In the genomic region with DNA sequence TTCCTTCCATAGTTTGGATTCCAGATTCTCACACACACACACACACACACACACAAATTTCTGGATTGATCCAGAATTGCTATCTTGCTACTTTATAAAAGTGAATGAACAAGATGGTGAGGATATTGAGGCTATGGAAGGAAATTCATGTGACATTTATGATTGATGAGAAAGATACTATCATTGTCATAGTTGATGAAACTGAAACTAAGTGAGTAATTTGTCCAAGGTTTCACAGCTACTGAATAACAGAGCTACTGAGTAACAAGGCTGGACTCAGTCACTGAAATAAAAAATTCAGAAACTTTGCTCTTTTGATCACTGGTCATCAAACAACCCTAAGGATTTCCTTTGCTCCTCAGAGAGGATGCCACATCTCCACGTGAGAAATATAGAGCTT, we compare ENCODE assay signal across 33 cellular contexts. TPM values are rescaled to one million over a fixed set of nuclear protein-coding genes. Genes with fewer than 3 reads are reported as not detected.
"Had no signal": no experiment of that assay in that cellular context is flagged by ENCODE, and none has a peak within 500 bp of the region (broad histone marks: within the 10 kb centered on the region; RNA-seq: fewer than 3 reads in every experiment).

No MANE protein-coding gene starts in this region.

- H3K4me1 ChIP-seq: pancreas, prostate gland, uterus had no signal

- H3K4me3 ChIP-seq: coronary artery, dorsolateral prefrontal cortex, pancreas, prostate gland, thoracic aorta, uterus had no signal

- DNase-seq: activated CD4-positive, alpha-beta memory T cell treated with anti-CD3 and anti-CD28 coated beads, Interleukin-2, amount 10 ng/mL, durations not matched to agents 7 days and 5 days; activated CD4-positive, alpha-beta T cell treated with anti-CD3 and anti-CD28 coated beads for 1 hour; activated CD4-positive, alpha-beta T cell treated with anti-CD3 and anti-CD28 coated beads, Interleukin-2, amount 10 ng/mL, durations not matched to agents 7 days and 5 days; activated gamma-delta T cell treated with Interleukin-2 at 50 U/mL for 16 hours; activated naive CD4-positive, alpha-beta T cell treated with anti-CD3 and anti-CD28 coated beads, Interleukin-2, amount 50 U/mL, for 16 hours; activated T-cell treated with anti-CD3 and anti-CD28 coated beads, Interleukin-2, amount 50 U/mL, for 4 hours; amniotic stem cell; brain microvascular endothelial cell; dorsolateral prefrontal cortex; effector memory CD8-positive, alpha-beta T cell; erythroblast; head of caudate nucleus; hippocampal formation; immature natural killer cell; kidney; midbrain; naive thymus-derived CD4-positive, alpha-beta T cell; nucleus accumbens; pancreas; retina; small intestine; stimulated activated CD4-positive, alpha-beta T cell treated with anti-CD3 and anti-CD28 coated beads, Interleukin-4, amount 100 ng/mL, for 24 hours; trophoblast cell; uterus had no signal

- H3K27me3 ChIP-seq: brain microvascular endothelial cell, uterus had no signal

- H3K27ac ChIP-seq: brain microvascular endothelial cell, coronary artery, dorsolateral prefrontal cortex, pancreas, prostate gland, thoracic aorta, uterus had no signal

- H3K36me3 ChIP-seq: brain microvascular endothelial cell, pancreas, prostate gland, thoracic aorta, uterus had no signal

- H3K9me3 ChIP-seq: pancreas, prostate gland, thoracic aorta, uterus had no signal

- ATAC-seq: activated T-cell treated with anti-CD3 and anti-CD28 coated beads, Interleukin-2, amount 50 U/mL, for 4 hours; activated T-helper 17 cell treated with anti-CD3 and anti-CD28 coated beads, Interleukin-2, amount 50 U/mL, for 72 hours; effector memory CD8-positive, alpha-beta T cell; naive thymus-derived CD4-positive, alpha-beta T cell; pancreas; sciatic nerve; stimulated activated effector memory CD8-positive, alpha-beta T cell treated with anti-CD3 and anti-CD28 coated beads, Interleukin-12 subunit alpha, Interleukin-12 subunit beta, amount 100 ng/mL, for 72 hours; WTC11 had no signal

RNA-seq across cellular contexts. Expression of a gene that starts 16.2 kb away (rescaled TPM):
- polyA plus RNA-seq: fibroblast of lung; immature natural killer cell; naive thymus-derived CD4-positive, alpha-beta T cell; neural cell; pancreas; small intestine had no signal

RNA-seq across cellular contexts. Expression of a gene that starts 27.7 kb away (rescaled TPM):
- polyA plus RNA-seq: fibroblast of lung; immature natural killer cell; naive thymus-derived CD4-positive, alpha-beta T cell; neural cell; pancreas; small intestine had no signal

RNA-seq across cellular contexts. Expression of a gene that starts 28.4 kb away (rescaled TPM):
- polyA plus RNA-seq: fibroblast of lung; immature natural killer cell; naive thymus-derived CD4-positive, alpha-beta T cell; neural cell; pancreas; small intestine had no signal

RNA-seq across cellular contexts. Expression of a gene that starts 35.3 kb away (rescaled TPM):
- polyA plus RNA-seq: fibroblast of lung; immature natural killer cell; naive thymus-derived CD4-positive, alpha-beta T cell; neural cell; pancreas; small intestine had no signal

RNA-seq across cellular contexts. Expression of a gene that starts 43.5 kb away (rescaled TPM):
- polyA plus RNA-seq: fibroblast of lung; immature natural killer cell; naive thymus-derived CD4-positive, alpha-beta T cell; neural cell; pancreas; small intestine had no signal
